Comparison of ENCODE assay signal across 9 cellular contexts in the genomic region with DNA sequence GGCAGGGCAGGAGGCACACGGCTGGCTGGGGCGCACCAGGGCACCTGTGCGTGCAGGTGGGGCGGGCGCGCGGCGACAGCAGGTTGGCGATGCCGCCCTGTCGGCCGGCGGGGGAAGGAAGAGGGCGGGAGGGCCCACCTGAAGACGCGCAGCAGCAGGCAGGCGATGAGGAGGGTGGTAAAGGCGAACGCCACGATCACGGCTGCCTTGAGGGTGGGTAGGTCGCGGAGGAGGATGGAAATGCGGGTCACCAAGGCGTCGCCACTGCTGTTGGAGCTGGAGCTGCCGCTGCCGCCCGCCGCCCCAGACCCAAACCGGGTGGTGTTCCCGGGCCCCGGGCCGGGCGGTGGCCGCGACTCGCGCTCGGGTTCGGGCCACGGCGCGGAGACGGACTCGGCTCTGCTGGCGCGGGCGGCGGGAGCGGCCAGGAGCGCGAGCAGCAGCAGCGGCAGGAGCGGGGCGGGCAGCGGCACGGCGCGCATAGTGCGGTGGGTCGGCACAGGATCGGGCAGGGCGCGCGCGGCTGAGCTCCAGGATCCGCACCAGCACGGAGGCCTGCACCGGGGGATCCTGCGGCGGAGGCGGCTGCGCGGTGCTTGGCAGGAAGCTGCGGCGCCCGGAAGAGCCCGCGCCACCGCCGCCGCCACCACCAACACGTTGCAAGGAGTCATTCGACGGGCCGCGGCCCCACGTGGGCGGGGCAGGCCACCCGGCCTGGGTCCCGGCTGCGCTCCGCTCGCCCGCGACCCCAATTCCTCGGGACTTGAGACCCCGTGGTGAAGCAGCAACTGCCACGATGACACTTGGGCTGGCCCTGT. TPM values are rescaled to one million over a fixed set of nuclear protein-coding genes. Genes with fewer than 3 reads are reported as not detected.
A peak's percentile ranks its signal among the peaks of the same experiment; 100 is the strongest.
DNase-seq lines count a peak whose midpoint lies in the region; ATAC-seq and TF ChIP-seq lines count a peak whose summit lies in the region.
"Had no signal": no experiment of that assay in that cellular context is flagged by ENCODE, and none has a peak within 500 bp of the region (broad histone marks: within the 10 kb centered on the region; RNA-seq: fewer than 3 reads in every experiment).

A gene (minus strand): TSS at position 598 of the 818 bp plus-strand sequence.

- no peak within 1 kb of the TSS for H3K27ac Mint-ChIP-seq in stimulated activated naive CD8-positive, alpha-beta T cell treated with anti-CD3 and anti-CD28 coated beads, Interleukin-15, Interleukin-2, amounts not matched to agents 100 ng/mL and 50 ng/mL, for 24 hours

- H3K27ac ChIP-seq in VCaP (peak within 1 kb of the TSS; percentile 100), ectodermal cell (ENCODE audit: insufficient read depth, low read depth, low read length, poor library complexity, severe bottlenecking) (no peak within 1 kb of the TSS)
- H3K27ac ChIP-seq: neutrophil had no signal

- peaks cover 9% of the 10 kb centered on the region for H3K4me1 Mint-ChIP-seq in stimulated activated naive CD8-positive, alpha-beta T cell treated with anti-CD3 and anti-CD28 coated beads, Interleukin-15, Interleukin-2, amounts not matched to agents 100 ng/mL and 50 ng/mL, for 24 hours (ENCODE audit: low read depth)

- peaks cover 22% of the 10 kb centered on the region for H3K4me1 ChIP-seq in ectodermal cell (ENCODE audit: control insufficient read depth, insufficient read depth, low read length)

- intact Hi-C loops in Right ventricle myocardium inferior (cut with DNase I), result no loop called here
- intact Hi-C loops in cardiac septum (cut with DNase I), result no loop called here

- H3K27me3 Mint-ChIP-seq in stimulated activated naive CD8-positive, alpha-beta T cell treated with anti-CD3 and anti-CD28 coated beads, Interleukin-15, Interleukin-2, amounts not matched to agents 100 ng/mL and 50 ng/mL, for 24 hours, result peaks cover 43% of the 10 kb centered on the region

- ATAC-seq in Right ventricle myocardium inferior (peak; percentile 81), HG03175 (IDR thresholded peaks at IDR 0.05; ENCODE audit: unreplicated experiment) (peak; percentile 58), GM21717 (IDR thresholded peaks at IDR 0.05; ENCODE audit: unreplicated experiment) (no peak)

- H3K36me3 ChIP-seq in ectodermal cell (ENCODE audit: control insufficient read depth, insufficient read depth, low read length), result peaks cover 3% of the 10 kb centered on the region
- H3K36me3 ChIP-seq: neutrophil had no signal

- no peaks in the 10 kb centered on the region for H3K36me3 Mint-ChIP-seq in stimulated activated naive CD8-positive, alpha-beta T cell treated with anti-CD3 and anti-CD28 coated beads, Interleukin-15, Interleukin-2, amounts not matched to agents 100 ng/mL and 50 ng/mL, for 24 hours (ENCODE audit: low read depth)

- H3K27me3 ChIP-seq in ectodermal cell (ENCODE audit: control insufficient read depth, insufficient read depth, low read length, poor library complexity, severe bottlenecking), result peaks cover 9% of the 10 kb centered on the region

- peak within 1 kb of the TSS; percentile 57 for H3K4me3 ChIP-seq in ectodermal cell (ENCODE audit: insufficient read depth, low read depth, low read length)

- H3K9me3 ChIP-seq in ectodermal cell (ENCODE audit: control insufficient read depth, low read length), result no peaks in the 10 kb centered on the region
- H3K9me3 ChIP-seq: neutrophil had no signal

- DNase-seq in Right ventricle myocardium inferior (ENCODE audit: missing footprints) (peak; percentile 74), cardiac septum (ENCODE audit: low spot score) (no peak), midbrain (lab: John Stamatoyannopoulos, UW) (peak; percentile 10)

- peak; percentile 38 for TF ChIP-seq CTCF in VCaP (conservative IDR thresholded peaks at IDR 0.05)

- H3K4me3 Mint-ChIP-seq in stimulated activated naive CD8-positive, alpha-beta T cell treated with anti-CD3 and anti-CD28 coated beads, Interleukin-15, Interleukin-2, amounts not matched to agents 100 ng/mL and 50 ng/mL, for 24 hours, result peak within 1 kb of the TSS; percentile 77

- 1% methylated on average over 100 of the region's 100 CpGs for WGBS in ectodermal cell, 2 experiments

- no peaks in the 10 kb centered on the region for H3K9me3 Mint-ChIP-seq in stimulated activated naive CD8-positive, alpha-beta T cell treated with anti-CD3 and anti-CD28 coated beads, Interleukin-15, Interleukin-2, amounts not matched to agents 100 ng/mL and 50 ng/mL, for 24 hours

RNA-seq across cellular contexts. Expression of the gene that starts here (rescaled TPM):
- 13.0 TPM for total RNA-seq in Right ventricle myocardium inferior
- total RNA-seq in cardiac septum, result 6.5 TPM
- 31.8 TPM for polyA plus RNA-seq in ectodermal cell (2013, experiment 1 of 4)
- 32.7 TPM for polyA plus RNA-seq in ectodermal cell (2013, experiment 2 of 4)
- polyA plus RNA-seq in ectodermal cell (2013, experiment 3 of 4), result 21.0 TPM
- polyA plus RNA-seq in ectodermal cell (2013, experiment 4 of 4), result 28.2 TPM
